In genomic region chr11:33868646-33869461, GRCh38 we compare ENCODE assay signal across 8 cellular contexts. TPM values are rescaled to one million over a fixed set of nuclear protein-coding genes. Genes with fewer than 3 reads are reported as not detected.
DNase-seq lines count a peak whose midpoint lies in the region; ATAC-seq and TF ChIP-seq lines count a peak whose summit lies in the region.

No MANE protein-coding gene starts in this region.

- H3K4me1 ChIP-seq in heart left ventricle (peaks cover 0 to 50% (median 18%) of the 10 kb centered on the region in 12 donors), iPS-20b (ENCODE audit: insufficient read depth, low read length) (peaks cover 6% of the 10 kb centered on the region; the same call in 1 of the 2 replicates)

- no peak for TF ChIP-seq POLR2A in heart left ventricle (IDR thresholded peaks at IDR 0.05)

- 1 to 6% (median 1%) methylated on average over 20 to 68 of the region's 68 CpGs for WGBS in heart left ventricle, 4 donors

- ATAC-seq in heart left ventricle (no peak), Right ventricle myocardium inferior (no peak), WTC11 (peak; percentile 28), HG03439 (IDR thresholded peaks at IDR 0.05; ENCODE audit: unreplicated experiment) (no peak)

- TF ChIP-seq CTCF in heart left ventricle (IDR thresholded peaks at IDR 0.05) = no peak
- no peak for TF ChIP-seq CTCF in WTC11 (IDR thresholded peaks at IDR 0.05)

- peak overlapping the region; percentile 57 to 93 (median 84) for H3K27ac ChIP-seq in heart left ventricle
- H3K27ac ChIP-seq in iPS-20b (ENCODE audit: low read length) = no peak overlapping the region

- peak overlapping the region; percentile 35 to 89 (median 69) for H3K4me3 ChIP-seq in heart left ventricle
- H3K4me3 ChIP-seq in iPS-20b (ENCODE audit: low read length) = peak overlapping the region; percentile 51

- no peaks in the 10 kb centered on the region for H3K9me3 Mint-ChIP-seq in WTC11
- H3K9me3 Mint-ChIP-seq in stimulated activated naive CD8-positive, alpha-beta T cell treated with anti-CD3 and anti-CD28 coated beads, Interleukin-15, Interleukin-2, amounts not matched to agents 100 ng/mL and 50 ng/mL, for 24 hours = no peaks in the 10 kb centered on the region

- H3K27ac Mint-ChIP-seq in WTC11 = no peak overlapping the region
- H3K27ac Mint-ChIP-seq in stimulated activated naive CD8-positive, alpha-beta T cell treated with anti-CD3 and anti-CD28 coated beads, Interleukin-15, Interleukin-2, amounts not matched to agents 100 ng/mL and 50 ng/mL, for 24 hours = no peak overlapping the region

- no peaks in the 10 kb centered on the region for H3K9me3 ChIP-seq in heart left ventricle
- no peaks in the 10 kb centered on the region for H3K9me3 ChIP-seq in iPS-20b (ENCODE audit: insufficient read depth, low read depth, low read length)

- H3K27me3 ChIP-seq in heart left ventricle (peaks cover 0 to 17% (median 0%) of the 10 kb centered on the region in 9 donors), iPS-20b (ENCODE audit: insufficient read depth, low read length) (peaks cover 84% of the 10 kb centered on the region)

- H3K4me1 Mint-ChIP-seq in WTC11 = peaks cover 24% of the 10 kb centered on the region
- H3K4me1 Mint-ChIP-seq in stimulated activated naive CD8-positive, alpha-beta T cell treated with anti-CD3 and anti-CD28 coated beads, Interleukin-15, Interleukin-2, amounts not matched to agents 100 ng/mL and 50 ng/mL, for 24 hours (ENCODE audit: low read depth) = peaks cover 24% of the 10 kb centered on the region

- H3K4me3 Mint-ChIP-seq in WTC11 = peak overlapping the region; percentile 72
- H3K4me3 Mint-ChIP-seq in stimulated activated naive CD8-positive, alpha-beta T cell treated with anti-CD3 and anti-CD28 coated beads, Interleukin-15, Interleukin-2, amounts not matched to agents 100 ng/mL and 50 ng/mL, for 24 hours = peak overlapping the region; percentile 65

- peaks cover 78% of the 10 kb centered on the region for H3K27me3 Mint-ChIP-seq in WTC11 (ENCODE audit: low read depth)
- H3K27me3 Mint-ChIP-seq in stimulated activated naive CD8-positive, alpha-beta T cell treated with anti-CD3 and anti-CD28 coated beads, Interleukin-15, Interleukin-2, amounts not matched to agents 100 ng/mL and 50 ng/mL, for 24 hours = peaks cover 73% of the 10 kb centered on the region

- peaks cover 0 to 13% (median 0%) of the 10 kb centered on the region in 9 donors for H3K36me3 ChIP-seq in heart left ventricle
- no peaks in the 10 kb centered on the region for H3K36me3 ChIP-seq in iPS-20b (ENCODE audit: insufficient read depth, low read depth, low read length)

- no peaks in the 10 kb centered on the region for H3K36me3 Mint-ChIP-seq in WTC11
- no peaks in the 10 kb centered on the region for H3K36me3 Mint-ChIP-seq in stimulated activated naive CD8-positive, alpha-beta T cell treated with anti-CD3 and anti-CD28 coated beads, Interleukin-15, Interleukin-2, amounts not matched to agents 100 ng/mL and 50 ng/mL, for 24 hours (ENCODE audit: low read depth)

- intact Hi-C loops in heart left ventricle (cut with DNase I) (loop anchor here in 4 of 10 donors (2.0 to 5.0 kb wide), 3 partner anchors 68 to 73 kb away; no protein-coding TSS in a partner anchor), Right ventricle myocardium inferior (cut with DNase I) (loop anchor here (1.0 to 5.0 kb wide), 2 partner anchors 68 to 183 kb away; partner anchors contain the start of gene CAPRIN1), posterior vena cava (cut with DNase I) (no loop called here)

- peak in 3 of 5 donors; percentile 12 to 70 (median 36) for DNase-seq in heart left ventricle
- no peak for DNase-seq in Right ventricle myocardium inferior (ENCODE audit: missing footprints)
- peak; percentile 42 for DNase-seq in WTC11 (ENCODE audit: low spot score)
- no peak for DNase-seq in posterior vena cava (ENCODE audit: low spot score)
- no peak for DNase-seq in occipital lobe (lab: John Stamatoyannopoulos, UW)

- no peak overlapping the region for H3K9ac ChIP-seq in iPS-20b (ENCODE audit: low read depth, low read length)

- POLR2A ChIA-PET in WTC11 (lab: Charles Lee) = interaction anchor here (1.0 kb wide), 1 partner anchor 119 kb away, joined by 3 read pairs; no protein-coding TSS in a partner anchor

- CTCF ChIA-PET in WTC11 (lab: Charles Lee) = interaction anchor here (0.8 to 2.2 kb wide), 6 partner anchors 102 to 305 kb away, joined by 3 to 15 read pairs (median 6); no protein-coding TSS in a partner anchor

TF ChIP-seq in WTC11, 78 proteins besides CTCF, POLR2A, EP300 and RAD21 (continues in another document):
- TF ChIP-seq CBFB (CRISPR knock-in tag; IDR thresholded peaks at IDR 0.05; ENCODE audit: low read depth) (no peak), AR (CRISPR knock-in tag; IDR thresholded peaks at IDR 0.05) (no peak), ZSCAN18 (CRISPR knock-in tag; IDR thresholded peaks at IDR 0.05) (no peak), ATF2 (CRISPR knock-in tag; IDR thresholded peaks at IDR 0.05; ENCODE audit: borderline replicate concordance, low read depth) (no peak), IRF2 (CRISPR knock-in tag; IDR thresholded peaks at IDR 0.05; ENCODE audit: borderline replicate concordance, low read depth) (no peak), MXD4 (CRISPR knock-in tag; IDR thresholded peaks at IDR 0.05; ENCODE audit: borderline replicate concordance) (no peak), ZNF396 (CRISPR knock-in tag; IDR thresholded peaks at IDR 0.05; ENCODE audit: borderline replicate concordance) (no peak), RELA (CRISPR knock-in tag; IDR thresholded peaks at IDR 0.05; ENCODE audit: borderline replicate concordance) (no peak), JUN (CRISPR knock-in tag; IDR thresholded peaks at IDR 0.05) (no peak), ZNF512 (CRISPR knock-in tag; IDR thresholded peaks at IDR 0.05; ENCODE audit: borderline replicate concordance) (no peak)

RNA-seq across cellular contexts. Expression of gene LMO2, which starts 23.0 kb away (rescaled TPM):
- 10 to 100 TPM in 4 of 9 donors, 1 to 10 TPM in 5; 4.5 to 29.6 (median 8.7) TPM for total RNA-seq in heart left ventricle
- 1 to 10 TPM; 7.9 to 9.6 TPM for polyA plus RNA-seq in heart left ventricle
- total RNA-seq in Right ventricle myocardium inferior = 7.2 TPM
- 1.0 to 3.4 TPM (median 1.4 TPM) in 3 replicates for total RNA-seq in WTC11 (2021)
- total RNA-seq in posterior vena cava = 10 to 100 TPM; 27.1 to 32.9 TPM
- total RNA-seq in occipital lobe = 18.4 TPM

Comparison
In these comparisons a context has a peak if more than half of its experiments do, and no peak if none do; other contexts are left out.
1. DNase-seq: peak in heart left ventricle (3 of 5) and WTC11 (single experiment); none in Right ventricle myocardium inferior (single experiment), posterior vena cava (single experiment) and occipital lobe (single experiment).